Comparison of ENCODE assay signal across 1 cellular context in genomic region chr11:95089620-95090542, GRCh38.
TF ChIP-seq lines count a peak whose summit lies in the region.

Gene ENDOD1, plus strand, starts transcription at chr11:95089846. Its CDS starts 82 bp downstream, at chr11:95089928.

TF ChIP-seq in HepG2, 621 proteins besides CTCF, POLR2A, EP300 and RAD21 (continued from another document and continues in another):
- TF ChIP-seq KDM4B (CRISPR knock-in tag; IDR thresholded peaks at IDR 0.05) (no peak), MTF2 (CRISPR knock-in tag; IDR thresholded peaks at IDR 0.05; ENCODE audit: borderline replicate concordance) (no peak), PCBP1 (IDR thresholded peaks at IDR 0.05; ENCODE audit: borderline replicate concordance, low read depth, low read length) (no peak), NFRKB (IDR thresholded peaks at IDR 0.05) (no peak), HNF1B (CRISPR knock-in tag; IDR thresholded peaks at IDR 0.05) (0 out of 2 replicates have a peak, but pooled peaks have one; percentile 29), NCOA5 (CRISPR knock-in tag; IDR thresholded peaks at IDR 0.05) (no peak), ATF7-NPFF (CRISPR knock-in tag; IDR thresholded peaks at IDR 0.05; ENCODE audit: low read depth) (peak; percentile 90), ZNF766 (CRISPR knock-in tag; IDR thresholded peaks at IDR 0.05; ENCODE audit: borderline replicate concordance) (0 out of 2 replicates have a peak, but pooled peaks have one; percentile 54), ZNF333 (CRISPR knock-in tag; IDR thresholded peaks at IDR 0.05; ENCODE audit: borderline replicate concordance) (no peak), HMG20A (CRISPR knock-in tag; IDR thresholded peaks at IDR 0.05; ENCODE audit: borderline replicate concordance) (no peak), GTF2F1 (IDR thresholded peaks at IDR 0.05; ENCODE audit: low read length) (no peak), ZNF558 (CRISPR knock-in tag; IDR thresholded peaks at IDR 0.05; ENCODE audit: borderline replicate concordance) (peak; percentile 72; the same call in 1 of the 2 replicates), KDM5A (IDR thresholded peaks at IDR 0.05; ENCODE audit: borderline replicate concordance, low read length) (no peak), TBL1XR1 (IDR thresholded peaks at IDR 0.05; ENCODE audit: borderline replicate concordance, low read length, partially characterized antibody) (no peak), MEIS2 (CRISPR knock-in tag; IDR thresholded peaks at IDR 0.05) (no peak), ZNF563 (CRISPR knock-in tag; IDR thresholded peaks at IDR 0.05) (0 out of 2 replicates have a peak, but pooled peaks have one; percentile 49), ZNF879 (CRISPR knock-in tag; IDR thresholded peaks at IDR 0.05) (no peak), TRAFD1 (CRISPR knock-in tag; IDR thresholded peaks at IDR 0.05; ENCODE audit: borderline replicate concordance) (no peak), ZNF773 (CRISPR knock-in tag; IDR thresholded peaks at IDR 0.05; ENCODE audit: borderline replicate concordance) (0 out of 2 replicates have a peak, but pooled peaks have one; percentile 22), USF2 (IDR thresholded peaks at IDR 0.05; ENCODE audit: low read depth, low read length) (no peak), USF2 (CRISPR knock-in tag; IDR thresholded peaks at IDR 0.05; ENCODE audit: borderline replicate concordance) (no peak), ZFP91 (CRISPR knock-in tag; IDR thresholded peaks at IDR 0.05; ENCODE audit: borderline replicate concordance) (peak; percentile 52), MLX (CRISPR knock-in tag; IDR thresholded peaks at IDR 0.05) (no peak), REPIN1 (CRISPR knock-in tag; IDR thresholded peaks at IDR 0.05; ENCODE audit: borderline replicate concordance, low read depth) (no peak), ZNF121 (CRISPR knock-in tag; IDR thresholded peaks at IDR 0.05) (0 out of 2 replicates have a peak, but pooled peaks have one; percentile 20), RBM39 (IDR thresholded peaks at IDR 0.05; ENCODE audit: low read depth, low read length, poor library complexity, severe bottlenecking) (peak; percentile 7), HNF4G (IDR thresholded peaks at IDR 0.05; ENCODE audit: borderline replicate concordance, low read depth, low read length) (no peak), HNF4G (CRISPR knock-in tag; IDR thresholded peaks at IDR 0.05; ENCODE audit: borderline replicate concordance, low read depth) (no peak), HOXA7 (CRISPR knock-in tag; IDR thresholded peaks at IDR 0.05) (no peak), PAX8 (CRISPR knock-in tag; IDR thresholded peaks at IDR 0.05; ENCODE audit: borderline replicate concordance) (peak; percentile 88; the same call in 1 of the 2 replicates), TBX2 (CRISPR knock-in tag; IDR thresholded peaks at IDR 0.05; ENCODE audit: borderline replicate concordance) (no peak), ZNF280B (CRISPR knock-in tag; IDR thresholded peaks at IDR 0.05; ENCODE audit: borderline replicate concordance) (0 out of 2 replicates have a peak, but pooled peaks have one; percentile 42), POGK (CRISPR knock-in tag; conservative IDR thresholded peaks at IDR 0.05) (0 out of 2 replicates have a peak, but pooled peaks have one; percentile 48), ZNF460 (CRISPR knock-in tag; IDR thresholded peaks at IDR 0.05; ENCODE audit: borderline replicate concordance) (no peak), ZBTB26 (CRISPR knock-in tag; IDR thresholded peaks at IDR 0.05; ENCODE audit: borderline replicate concordance) (no peak), ZMAT5 (CRISPR knock-in tag; IDR thresholded peaks at IDR 0.05; ENCODE audit: borderline replicate concordance, low read depth) (no peak), FOXM1 (CRISPR knock-in tag; IDR thresholded peaks at IDR 0.05) (no peak), ARHGAP35 (CRISPR knock-in tag; IDR thresholded peaks at IDR 0.05; ENCODE audit: borderline replicate concordance) (no peak), ZNF792 (CRISPR knock-in tag; IDR thresholded peaks at IDR 0.05) (no peak), NFATC3 (CRISPR knock-in tag; IDR thresholded peaks at IDR 0.05) (no peak), ZBTB46 (CRISPR knock-in tag; IDR thresholded peaks at IDR 0.05; ENCODE audit: borderline replicate concordance) (no peak), MEIS1 (CRISPR knock-in tag; IDR thresholded peaks at IDR 0.05; ENCODE audit: borderline replicate concordance) (no peak), ZNF572 (CRISPR knock-in tag; IDR thresholded peaks at IDR 0.05) (0 out of 2 replicates have a peak, but pooled peaks have one; percentile 52), CEBPG (CRISPR knock-in tag; IDR thresholded peaks at IDR 0.05) (no peak), FOXC1 (CRISPR knock-in tag; IDR thresholded peaks at IDR 0.05; ENCODE audit: borderline replicate concordance) (no peak), NCOA1 (CRISPR knock-in tag; IDR thresholded peaks at IDR 0.05) (no peak), GABPB1 (CRISPR knock-in tag; IDR thresholded peaks at IDR 0.05) (peak; percentile 53), DNMT1 (CRISPR knock-in tag; IDR thresholded peaks at IDR 0.05) (no peak), RARG (CRISPR knock-in tag; IDR thresholded peaks at IDR 0.05; ENCODE audit: low read depth) (no peak), REL (CRISPR knock-in tag; conservative IDR thresholded peaks at IDR 0.05) (no peak), PBX2 (CRISPR knock-in tag; IDR thresholded peaks at IDR 0.05) (no peak), TCF12 (IDR thresholded peaks at IDR 0.05) (no peak), TCF12 (CRISPR knock-in tag; IDR thresholded peaks at IDR 0.05) (0 out of 2 replicates have a peak, but pooled peaks have one; percentile 10)
